In genomic region chr11:35615911-35616900, GRCh38 we compare ENCODE assay signal across 8 cellular contexts. TPM values are rescaled to one million over a fixed set of nuclear protein-coding genes. Genes with fewer than 3 reads are reported as not detected.
DNase-seq lines count a peak whose midpoint lies in the region; ATAC-seq, FAIRE-seq and TF ChIP-seq lines count a peak whose summit lies in the region.

No MANE protein-coding gene starts in this region.

- H3K4me1 ChIP-seq in heart right ventricle = peaks cover 4 to 37% (median 25%) of the 10 kb centered on the region in 9 donors

- H3K36me3 ChIP-seq in heart right ventricle (no peaks in the 10 kb centered on the region), neural cell (ENCODE audit: insufficient read depth, low read length) (no peaks in the 10 kb centered on the region)

- H3K4me2 ChIP-seq in neural cell (ENCODE audit: low read length) = no peak overlapping the region

- H4K20me1 ChIP-seq in neural cell (ENCODE audit: insufficient read depth) = no peaks in the 10 kb centered on the region

- peak overlapping the region; percentile 99 for H3K9ac ChIP-seq in neural cell (ENCODE audit: low read length)

- H3K79me2 ChIP-seq in neural cell (replicated peaks; ENCODE audit: insufficient read depth, low read length) = peaks cover 20% of the 10 kb centered on the region

- intact Hi-C loops in heart right ventricle (cut with DNase I) (loop anchor here (1.0 to 10.0 kb wide), 19 partner anchors 46 to 879 kb away; partner anchors contain the start of genes LDLRAD3 (in 2 of the 10) and TRIM44 (in 1 of the 10)), Right ventricle myocardium inferior (cut with DNase I) (loop anchor here (2.0 to 5.0 kb wide), 5 partner anchors 206 to 861 kb away; no protein-coding TSS in a partner anchor)

- WGBS in heart right ventricle, 2 donors = 27 to 28% methylated on average over 8 of the region's 8 CpGs

- H3K27me3 ChIP-seq in heart right ventricle (peaks cover 0 to 86% (median 18%) of the 10 kb centered on the region in 7 donors), neural cell (ENCODE audit: insufficient read depth, low read depth, low read length) (no peaks in the 10 kb centered on the region)

- ATAC-seq in heart right ventricle (peak in 2 of 8 donors; percentile 25 to 41), Right ventricle myocardium inferior (no peak), GM18520 (IDR thresholded peaks at IDR 0.05; ENCODE audit: unreplicated experiment) (no peak)

- peak in 1 of 2 donors; percentile 25 for DNase-seq in heart right ventricle
- DNase-seq in Right ventricle myocardium inferior (ENCODE audit: missing footprints) = no peak
- peak; percentile 63 for DNase-seq in M059J (ENCODE audit: low read depth)
- peak; percentile 12 to 56 for DNase-seq in SHP77 (lab: John Stamatoyannopoulos, UW)
- DNase-seq in stimulated activated CD4-positive, alpha-beta T cell treated with anti-CD3 and anti-CD28 coated beads, Interleukin-12 subunit alpha, Interleukin-12 subunit beta, amount 100 ng/mL, for 4 hours = no peak

- peak; percentile 92 for TF ChIP-seq RAD21 in neural cell (conservative IDR thresholded peaks at IDR 0.05)

- no peak overlapping the region for H2AFZ ChIP-seq in neural cell (ENCODE audit: low read depth, low read length)

- TF ChIP-seq EP300 in neural cell (conservative IDR thresholded peaks at IDR 0.05; ENCODE audit: poor library complexity, severe bottlenecking) = no peak

- H3K9me3 ChIP-seq in heart right ventricle (no peaks in the 10 kb centered on the region), neural cell (ENCODE audit: low read length) (no peaks in the 10 kb centered on the region)

- H3K9me2 ChIP-seq in neural cell (ENCODE audit: insufficient read depth, low read length) = no peaks in the 10 kb centered on the region

- peak; percentile 52 to 87 (median 78) for TF ChIP-seq CTCF in heart right ventricle (IDR thresholded peaks at IDR 0.05)
- peak; percentile 89 for TF ChIP-seq CTCF in neural cell (IDR thresholded peaks at IDR 0.05; ENCODE audit: poor library complexity, severe bottlenecking)

- H3F3A ChIP-seq in neural cell (ENCODE audit: insufficient read depth, low read length, poor library complexity, severe bottlenecking) = peaks cover 5% of the 10 kb centered on the region

- peak; percentile 95 for FAIRE-seq in endometrium (lab: Jason Lieb, UNC)

- H3K4me3 ChIP-seq in heart right ventricle (no peak overlapping the region), neural cell (ENCODE audit: low read length) (no peak overlapping the region)

- H3K27ac ChIP-seq in heart right ventricle = no peak overlapping the region
- no peak overlapping the region for H3K27ac ChIP-seq in neural cell (ENCODE audit: low read length)

TF ChIP-seq in neural cell, 6 proteins besides CTCF, POLR2A, EP300 and RAD21:
- TF ChIP-seq MXI1 (conservative IDR thresholded peaks at IDR 0.05; ENCODE audit: poor library complexity, severe bottlenecking) = no peak
- peak; percentile 95 for TF ChIP-seq SMC3 (conservative IDR thresholded peaks at IDR 0.05; ENCODE audit: poor library complexity)
TF ChIP-seq in neural cell: peak in this region for 1.

RNA-seq across cellular contexts. Expression of gene FJX1, which starts 2.1 kb away (rescaled TPM):
- total RNA-seq in heart right ventricle (1 to 10 TPM in 7 of 10 donors, under 1 TPM in 3; 0.57 to 4.7 (median 1.3) TPM), Right ventricle myocardium inferior (0.54 TPM)
- polyA plus RNA-seq in heart right ventricle (1 to 10 TPM; 1.8 to 3.4 TPM), neural cell (56.3 and 60.5 TPM in 2 replicates)
- 10.5 and 14.4 TPM in 2 replicates for total RNA-seq in M059J (2014; rRNA removed; shearing (Covaris generic))
- polyA minus RNA-seq in neural cell = 76.6 and 96.9 TPM in 2 replicates

RNA-seq across cellular contexts. Expression of gene TRIM44, which starts 46.4 kb away (rescaled TPM):
- total RNA-seq in heart right ventricle (10 to 100 TPM; 37.7 to 59.2 (median 46.8) TPM), Right ventricle myocardium inferior (39.9 TPM)
- polyA plus RNA-seq in heart right ventricle (1 to 10 TPM; 6.4 to 9.0 TPM), neural cell (14.9 and 17.1 TPM in 2 replicates)
- total RNA-seq in M059J (2014; rRNA removed; shearing (Covaris generic)) = 35.8 and 50.1 TPM in 2 replicates
- polyA minus RNA-seq in neural cell = 21.4 and 26.7 TPM in 2 replicates

Comparison
In these comparisons a context has a peak if more than half of its experiments do, and no peak if none do; other contexts are left out.
1. DNase-seq: peak in M059J (single experiment) and SHP77 (2 of 2); none in Right ventricle myocardium inferior (single experiment) and stimulated activated CD4-positive, alpha-beta T cell treated with anti-CD3 and anti-CD28 coated beads, Interleukin-12 subunit alpha, Interleukin-12 subunit beta, amount 100 ng/mL, for 4 hours (single experiment).